ENCODE assay signal across 8 cellular contexts in the genomic region with DNA sequence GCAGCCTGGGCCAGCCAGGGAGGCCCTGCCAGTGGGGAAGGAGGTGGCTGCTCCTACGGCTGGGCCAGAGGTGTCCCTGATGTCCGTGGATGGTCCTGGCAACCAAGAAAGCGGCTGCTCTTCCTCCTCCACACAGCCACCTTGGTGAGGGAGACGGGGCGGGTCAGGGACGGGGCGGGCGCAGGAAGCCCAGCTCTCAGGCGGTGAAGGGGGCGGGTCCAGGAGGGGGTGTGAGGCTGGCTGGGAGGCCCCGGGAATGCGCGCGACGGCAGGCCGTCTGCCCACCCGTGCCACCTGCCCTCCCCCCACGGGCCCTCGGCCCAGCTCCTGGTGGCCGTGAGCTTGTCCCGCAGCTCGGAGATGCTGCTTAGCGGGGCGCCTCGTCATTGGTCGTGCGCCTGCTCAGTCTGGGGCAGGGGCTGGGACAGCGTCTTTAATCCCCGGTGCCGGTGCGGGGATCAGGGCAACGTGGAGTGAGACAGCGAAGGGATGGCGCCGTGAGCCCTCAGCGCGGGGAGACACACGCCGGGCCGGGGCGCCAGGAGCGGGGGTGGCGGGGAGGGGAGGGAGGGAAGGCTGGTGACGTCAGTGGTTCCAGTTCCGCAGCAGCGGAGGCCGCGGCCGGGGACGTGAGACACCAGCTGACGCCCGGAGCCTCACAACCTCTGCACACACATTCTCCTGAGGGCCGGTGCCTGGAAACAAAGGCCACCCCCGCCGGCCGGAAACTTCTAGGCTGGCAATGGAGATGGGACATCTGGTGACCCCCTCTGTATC. TPM values are rescaled to one million over a fixed set of nuclear protein-coding genes. Genes with fewer than 3 reads are reported as not detected.
A peak's percentile ranks its signal among the peaks of the same experiment; 100 is the strongest.
DNase-seq lines count a peak whose midpoint lies in the region; ATAC-seq and TF ChIP-seq lines count a peak whose summit lies in the region.

No MANE protein-coding gene starts in this region.

- no peak overlapping the region for H3K27ac ChIP-seq in GM23248

- 0 out of 2 replicates have a peak, but pooled peaks cover 3% of the 10 kb centered on the region for H3F3A ChIP-seq in GM23248 (ENCODE audit: insufficient read depth)

- H3K4me2 ChIP-seq in GM23248 (ENCODE audit: unreplicated experiment) = peak overlapping the region; percentile 84

- H3K27me3 ChIP-seq in GM23248 (replicated peaks; ENCODE audit: insufficient read depth) = no peaks in the 10 kb centered on the region

- 1% methylated on average over 24 to 53 of the region's 56 CpGs for WGBS in GM23248 (ENCODE audit: low coverage in 1 of 2, low lambda C conversion rate in 2 of 2, missing lambda C conversion rate in 2 of 2), 2 experiments

- no peaks in the 10 kb centered on the region for H4K20me1 ChIP-seq in GM23248 (ENCODE audit: insufficient read depth)

- in situ Hi-C loops in GM23248 (cut with MboI) (no loop called here), astrocyte of the spinal cord (cut with HindIII; ENCODE audit: low sequenced_read_pairs) (no loop called here)

- peak; percentile 95 for ATAC-seq in sciatic nerve

- H3K9me2 ChIP-seq in GM23248 (ENCODE audit: insufficient read depth) = no peaks in the 10 kb centered on the region

- H3K4me3 ChIP-seq in GM23248 = peak overlapping the region; percentile 72
- no peak overlapping the region for H3K4me3 ChIP-seq in NB4 (ENCODE audit: low read depth, low read length)
- peak overlapping the region; percentile 44 for H3K4me3 ChIP-seq in astrocyte of the spinal cord (ENCODE audit: low read depth, low read length)
- peak overlapping the region; percentile 50 for H3K4me3 ChIP-seq in iPS-11a (ENCODE audit: low read depth, low read length)

- DNase-seq in D341Med (ENCODE audit: low spot score) (peak; percentile 90), GM23248 (peak; percentile 94), NB4 (ENCODE audit: low read depth) (peak; percentile 60), T-helper 9 cell (peak; percentile 77), astrocyte of the spinal cord (ENCODE audit: low read depth, low spot score) (peak; percentile 37), sciatic nerve (ENCODE audit: low spot score) (peak; percentile 89), KG1 (lab: John Stamatoyannopoulos, UW) (no peak)

- peak overlapping the region; percentile 67 for H3K9ac ChIP-seq in GM23248

- TF ChIP-seq POLR2A in NB4 (IDR thresholded peaks at IDR 0.05; ENCODE audit: extremely low read depth, insufficient read length) = no peak

- H3K79me2 ChIP-seq in GM23248 (ENCODE audit: insufficient read depth) = no peaks in the 10 kb centered on the region

- no peak for TF ChIP-seq CTCF in NB4 (IDR thresholded peaks at IDR 0.05; ENCODE audit: low read depth, low read length)
- no peak for TF ChIP-seq CTCF in astrocyte of the spinal cord (IDR thresholded peaks at IDR 0.05; ENCODE audit: low read depth, low read length)

- H3K36me3 ChIP-seq in GM23248 (ENCODE audit: low read depth) = no peaks in the 10 kb centered on the region

- no peaks in the 10 kb centered on the region for H3K9me3 ChIP-seq in GM23248 (ENCODE audit: low read depth)

- intact Hi-C loops in sciatic nerve (cut with DNase I) = no loop called here

- no peaks in the 10 kb centered on the region for H3K4me1 ChIP-seq in GM23248 (ENCODE audit: insufficient read depth)

- peak overlapping the region; percentile 76 for H2AFZ ChIP-seq in GM23248

RNA-seq across cellular contexts. Expression of a gene that starts 6.7 kb away (rescaled TPM):
- total RNA-seq in GM23248 (2014; rRNA removed; shearing (Covaris generic)) = 0.11 and 0.13 TPM in 2 replicates
- polyA plus RNA-seq in GM23248 (2016; fragmentation: Nextera tagmentation; extraction: Ambion mirVana) = not detected in 2 replicates
- 7.4 TPM for total RNA-seq in sciatic nerve
